In genomic region chr16:90022209-90023077, GRCh38 we compare ENCODE assay signal across 8 cellular contexts. TPM values are rescaled to one million over a fixed set of nuclear protein-coding genes. Genes with fewer than 3 reads are reported as not detected.
DNase-seq lines count a peak whose midpoint lies in the region; ATAC-seq and TF ChIP-seq lines count a peak whose summit lies in the region.

No MANE protein-coding gene starts in this region.

- TF ChIP-seq CTCF in C4-2B (conservative IDR thresholded peaks at IDR 0.05): no peak
- TF ChIP-seq CTCF in foreskin fibroblast (IDR thresholded peaks at IDR 0.05; ENCODE audit: low read depth, low read length): no peak

- no peaks in the 10 kb centered on the region for H3K79me1 ChIP-seq in neuronal stem cell (ENCODE audit: low read depth, low read length)

- H4K8ac ChIP-seq in neuronal stem cell (ENCODE audit: low read depth, low read length): no peak overlapping the region

- H3K4me3 ChIP-seq in foreskin fibroblast (ENCODE audit: low read depth in 1 of 2, low read length in 2 of 2) (peak overlapping the region; percentile 80 to 96), neuronal stem cell (ENCODE audit: low read length in 2 of 2) (peak overlapping the region in 1 of 2 donors; percentile 59)

- H3K27me3 ChIP-seq in neuronal stem cell (ENCODE audit: control insufficient read depth in 3 of 3, insufficient read depth in 3 of 3, low read depth in 1 of 3, low read length in 3 of 3): peaks cover 0 to 39% (median 11%) of the 10 kb centered on the region in 3 experiments

- H3K36me3 ChIP-seq in KOPT-K1 (ENCODE audit: insufficient read depth, low read length) (no peaks in the 10 kb centered on the region), neuronal stem cell (replicated peaks in 1 of 2; ENCODE audit: control insufficient read depth in 2 of 2, insufficient read depth in 2 of 2, low read length in 2 of 2) (no peaks in the 10 kb centered on the region)

- H3K4ac ChIP-seq in neuronal stem cell (ENCODE audit: low read length): no peak overlapping the region

- peaks cover 8 to 20% of the 10 kb centered on the region in 2 donors for H3K4me1 ChIP-seq in neuronal stem cell (ENCODE audit: control insufficient read depth in 2 of 2, insufficient read depth in 1 of 2, low read depth in 1 of 2, low read length in 2 of 2)

- H3K18ac ChIP-seq in neuronal stem cell (ENCODE audit: low read length): peak overlapping the region; percentile 76

- H3K14ac ChIP-seq in neuronal stem cell (ENCODE audit: low read length): peak overlapping the region; percentile 38

- H3K9me3 ChIP-seq in KOPT-K1 (ENCODE audit: insufficient read depth, low read length, poor library complexity, severe bottlenecking): no peaks in the 10 kb centered on the region
- H3K9me3 ChIP-seq in neuronal stem cell (replicated peaks in 1 of 2; ENCODE audit: control insufficient read depth in 2 of 2, insufficient read depth in 1 of 2, low read depth in 1 of 2, low read length in 2 of 2): no peaks in the 10 kb centered on the region

- no peak overlapping the region for H2AK5ac ChIP-seq in neuronal stem cell (ENCODE audit: low read depth, low read length)

- peak overlapping the region; percentile 97 for H3K23ac ChIP-seq in neuronal stem cell (ENCODE audit: low read depth, low read length, poor library complexity)

- DNase-seq in RPMI7951 (ENCODE audit: low read depth) (peak; percentile 89), activated gamma-delta T cell (lab: John Stamatoyannopoulos, UW) (peak; percentile 53), foreskin fibroblast (peak; percentile 87 to 96), neuronal stem cell (ENCODE audit: low spot score) (no peak), stromal cell of bone marrow (ENCODE audit: low read depth) (peak; percentile 73)

- H3K27ac ChIP-seq in C4-2B (peak overlapping the region; percentile 91), KOPT-K1 (ENCODE audit: low read depth, low read length, poor library complexity, severe bottlenecking) (peak overlapping the region; percentile 47), neuronal stem cell (replicated peaks; ENCODE audit: low read length) (no peak overlapping the region)

- peak overlapping the region; percentile 33 for H3K4me2 ChIP-seq in neuronal stem cell (ENCODE audit: insufficient read depth, low read length, poor library complexity, severe bottlenecking)

- no peak overlapping the region for H2BK12ac ChIP-seq in neuronal stem cell (ENCODE audit: low read length)

- no peak overlapping the region for H2AFZ ChIP-seq in neuronal stem cell (ENCODE audit: low read length)

- H2BK5ac ChIP-seq in neuronal stem cell (ENCODE audit: low read length): peak overlapping the region; percentile 16

- no peak overlapping the region for H4K91ac ChIP-seq in neuronal stem cell (ENCODE audit: low read depth, low read length, poor library complexity)

- WGBS in neuronal stem cell (ENCODE audit: extremely low coverage in 2 of 2, insufficient read length in 2 of 2, insufficient replicate concordance in 1 of 2), 2 donors: no CpG with 5 or more reads among the region's 57 CpGs

- ATAC-seq in GM19463 (IDR thresholded peaks at IDR 0.05; ENCODE audit: unreplicated experiment): peak; percentile 60

- no peak overlapping the region for H2BK15ac ChIP-seq in neuronal stem cell (ENCODE audit: low read length)

- peak overlapping the region; percentile 40 for H3K9ac ChIP-seq in neuronal stem cell (ENCODE audit: low read depth, low read length, poor library complexity)

- H2BK120ac ChIP-seq in neuronal stem cell (ENCODE audit: low read depth, low read length): no peak overlapping the region

RNA-seq across cellular contexts. Expression of gene DBNDD1, which starts 3.2 kb away (rescaled TPM):
- total RNA-seq in RPMI7951 (2014; rRNA removed; shearing (Covaris generic)): 7.7 TPM in 2 replicates
- polyA plus RNA-seq in neuronal stem cell (2013, experiment 1 of 2): 35.6 TPM
- polyA plus RNA-seq in neuronal stem cell (2013, experiment 2 of 2): 34.0 TPM

RNA-seq across cellular contexts. Expression of gene PRDM7, which starts 54.7 kb away (rescaled TPM):
- not detected in 2 replicates for total RNA-seq in RPMI7951 (2014; rRNA removed; shearing (Covaris generic))
- polyA plus RNA-seq in neuronal stem cell (2013, experiment 1 of 2): not detected
- polyA plus RNA-seq in neuronal stem cell (2013, experiment 2 of 2): 0.01 TPM
